Comparison of ENCODE assay signal across 18 cellular contexts in the genomic region with DNA sequence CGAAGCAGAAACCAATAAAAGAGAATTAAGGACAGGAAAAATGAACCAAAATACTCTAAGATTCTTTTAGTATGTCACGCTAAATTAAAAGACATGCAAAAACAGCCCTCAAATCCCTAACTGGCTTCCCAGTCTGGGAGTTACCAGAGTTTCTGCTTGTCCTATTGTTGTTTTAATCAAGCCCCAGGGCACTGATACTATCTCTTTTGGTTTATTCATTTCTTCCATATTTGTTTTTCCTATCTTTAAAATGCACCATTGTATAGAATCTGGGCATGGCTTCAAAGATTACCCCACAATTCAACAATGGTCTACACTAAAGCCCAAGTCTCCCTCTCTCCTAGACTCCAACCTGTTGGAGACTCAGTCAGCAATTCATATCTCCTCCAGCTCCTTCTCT.
"Had no signal": no experiment of that assay in that cellular context is flagged by ENCODE, and none has a peak within 500 bp of the region (broad histone marks: within the 10 kb centered on the region; RNA-seq: fewer than 3 reads in every experiment).

No MANE protein-coding gene starts in this region.

- H3K79me2 ChIP-seq: hepatocyte had no signal

- H3K36me3 ChIP-seq: left ventricle myocardium inferior, neutrophil, ovary, prostate gland, spleen, upper lobe of left lung had no signal

- H3K27me3 ChIP-seq: hepatocyte, neutrophil, ovary, upper lobe of left lung had no signal

- H3K4me2 ChIP-seq: hepatocyte had no signal

- H2AFZ ChIP-seq: hepatocyte had no signal

- H3K9me3 ChIP-seq: neutrophil, prostate gland, upper lobe of left lung had no signal

- H3K4me3 ChIP-seq: dorsolateral prefrontal cortex, hepatocyte, left ventricle myocardium inferior, ovary, prostate gland, spleen, upper lobe of left lung had no signal

- H3K27ac ChIP-seq: dorsolateral prefrontal cortex, epithelial cell of prostate, hepatocyte, left ventricle myocardium inferior, neutrophil, ovary, spleen, upper lobe of left lung had no signal

- H3K4me1 ChIP-seq: prostate gland, spleen, upper lobe of left lung had no signal

- DNase-seq: activated T-cell treated with anti-CD3 and anti-CD28 coated beads, Interleukin-2, amount 50 U/mL, for 24 hours; dorsolateral prefrontal cortex; effector memory CD8-positive, alpha-beta T cell; foreskin fibroblast; glutamatergic neuron; left ventricle myocardium inferior; midbrain; natural killer cell; ovary; spleen; stimulated activated CD4-positive, alpha-beta T cell treated with anti-CD3 and anti-CD28 coated beads, Interleukin-4, amount 100 ng/mL, for 1 hour; stimulated activated naive CD8-positive, alpha-beta T cell treated with anti-CD3 and anti-CD28 coated beads, Interleukin-15, Interleukin-2, amounts not matched to agents 100 U/mL and 50 U/mL, for 24 hours; T1000; upper lobe of left lung had no signal
